In the genomic region with DNA sequence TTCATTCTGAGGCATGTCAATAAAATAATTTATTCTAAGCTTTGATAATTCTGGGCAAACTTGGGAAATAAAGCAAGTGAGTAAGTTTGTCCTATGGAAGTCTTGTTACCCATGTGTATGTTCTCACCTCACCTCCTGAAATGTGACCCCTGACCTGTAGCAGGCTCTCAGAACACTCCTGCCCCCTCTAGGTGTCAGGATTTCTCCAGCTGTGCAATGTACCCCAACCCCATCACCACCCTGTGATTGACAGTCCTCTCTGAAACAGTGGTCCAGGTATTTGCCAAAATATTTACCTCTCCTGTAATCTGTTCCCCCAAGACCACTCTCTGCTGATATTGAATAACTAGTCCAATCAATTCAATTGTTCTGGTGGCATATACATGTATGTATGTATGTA, we compare ENCODE assay signal across 16 cellular contexts.
A peak's percentile ranks its signal among the peaks of the same experiment; 100 is the strongest.
DNase-seq lines count a peak whose midpoint lies in the region; ATAC-seq and TF ChIP-seq lines count a peak whose summit lies in the region.
"Had no signal": no experiment of that assay in that cellular context is flagged by ENCODE, and none has a peak within 500 bp of the region (broad histone marks: within the 10 kb centered on the region; RNA-seq: fewer than 3 reads in every experiment).

No MANE protein-coding gene starts in this region.

- no peak overlapping the region for H3K4me3 ChIP-seq in DND-41 (ENCODE audit: low read depth in 1 of 2, low read length in 2 of 2)
- no peak overlapping the region for H3K4me3 ChIP-seq in OCI-LY1 (ENCODE audit: low read depth, low read length, poor library complexity, severe bottlenecking)
- no peak overlapping the region for H3K4me3 ChIP-seq in iPS DF 6.9 (ENCODE audit: low read length)

- H3K9me3 ChIP-seq in DND-41 (ENCODE audit: insufficient read depth, low read length, severe bottlenecking) (no peaks in the 10 kb centered on the region), OCI-LY1 (ENCODE audit: low read length) (no peaks in the 10 kb centered on the region), iPS DF 6.9 (ENCODE audit: control insufficient read depth, insufficient read depth, low read length) (no peaks in the 10 kb centered on the region)
- H3K9me3 ChIP-seq: BE2C had no signal

- H2AFZ ChIP-seq in DND-41 (ENCODE audit: low read depth, low read length), result no peak overlapping the region
- no peak overlapping the region for H2AFZ ChIP-seq in OCI-LY1 (ENCODE audit: low read length)

- no peaks in the 10 kb centered on the region for H3K9me3 Mint-ChIP-seq in activated T-helper 1 cell treated with anti-CD3 and anti-CD28 coated beads, Interleukin-12 subunit alpha, Interleukin-12 subunit beta, Interleukin-2, Interleukin-4 antibody, amounts not matched to agents 30 ng/mL and 10 ng/mL and 1 ng/mL, durations not matched to agents 14 hours and 24 hours and 36 hours

- H3K36me3 ChIP-seq in DND-41 (ENCODE audit: insufficient read depth, low read length) (no peaks in the 10 kb centered on the region), OCI-LY1 (ENCODE audit: insufficient read depth, low read length) (no peaks in the 10 kb centered on the region), iPS DF 6.9 (ENCODE audit: control insufficient read depth, insufficient read depth, low read length) (no peaks in the 10 kb centered on the region)
- H3K36me3 ChIP-seq: BE2C had no signal

- H3F3A ChIP-seq in OCI-LY1 (ENCODE audit: insufficient read depth, low read length), result no peaks in the 10 kb centered on the region

- H3K36me3 Mint-ChIP-seq in activated T-helper 1 cell treated with anti-CD3 and anti-CD28 coated beads, Interleukin-12 subunit alpha, Interleukin-12 subunit beta, Interleukin-2, Interleukin-4 antibody, amounts not matched to agents 30 ng/mL and 10 ng/mL and 1 ng/mL, durations not matched to agents 14 hours and 24 hours and 36 hours (ENCODE audit: low read depth), result no peaks in the 10 kb centered on the region

- H3K27me3 ChIP-seq in DND-41 (ENCODE audit: insufficient read depth, low read length, poor library complexity) (no peaks in the 10 kb centered on the region), OCI-LY1 (ENCODE audit: insufficient read depth, low read length) (no peaks in the 10 kb centered on the region), iPS DF 6.9 (ENCODE audit: control insufficient read depth, insufficient read depth, low read length) (no peaks in the 10 kb centered on the region)
- H3K27me3 ChIP-seq: BE2C had no signal

- H3K9me2 ChIP-seq in OCI-LY1 (ENCODE audit: low read depth, low read length), result no peaks in the 10 kb centered on the region

- no peaks in the 10 kb centered on the region for H3K4me1 Mint-ChIP-seq in activated T-helper 1 cell treated with anti-CD3 and anti-CD28 coated beads, Interleukin-12 subunit alpha, Interleukin-12 subunit beta, Interleukin-2, Interleukin-4 antibody, amounts not matched to agents 30 ng/mL and 10 ng/mL and 1 ng/mL, durations not matched to agents 14 hours and 24 hours and 36 hours (ENCODE audit: low read depth)

- H3K4me2 ChIP-seq in DND-41 (ENCODE audit: insufficient read depth, low read length), result no peak overlapping the region
- H3K4me2 ChIP-seq in OCI-LY1 (ENCODE audit: low read length), result no peak overlapping the region
- H3K4me2 ChIP-seq: KMS-11 had no signal

- no peak overlapping the region for H3K27ac Mint-ChIP-seq in activated T-helper 1 cell treated with anti-CD3 and anti-CD28 coated beads, Interleukin-12 subunit alpha, Interleukin-12 subunit beta, Interleukin-2, Interleukin-4 antibody, amounts not matched to agents 30 ng/mL and 10 ng/mL and 1 ng/mL, durations not matched to agents 14 hours and 24 hours and 36 hours

- intact Hi-C loops in activated T-helper 1 cell treated with anti-CD3 and anti-CD28 coated beads, Interleukin-12 subunit alpha, Interleukin-12 subunit beta, Interleukin-2, Interleukin-4 antibody, amounts not matched to agents 30 ng/mL and 10 ng/mL and 1 ng/mL, durations not matched to agents 14 hours and 24 hours and 36 hours (cut with micrococcal nuclease), result no loop called here

- peak; percentile 10 for TF ChIP-seq CTCF in DND-41 (IDR thresholded peaks at IDR 0.05; ENCODE audit: borderline replicate concordance, extremely low read depth, low read length, poor library complexity, severe bottlenecking)
- TF ChIP-seq CTCF in GM12873 (IDR thresholded peaks at IDR 0.05; ENCODE audit: insufficient read depth, low read depth, low read length, missing control alignments), result peak; percentile 20
- TF ChIP-seq CTCF in OCI-LY1 (IDR thresholded peaks at IDR 0.05; ENCODE audit: low read length), result peak; percentile 35

- H3K27ac ChIP-seq in DND-41 (ENCODE audit: low read length) (no peak overlapping the region), OCI-LY1 (ENCODE audit: low read depth, low read length, poor library complexity, severe bottlenecking) (no peak overlapping the region), iPS DF 6.9 (ENCODE audit: low read length) (no peak overlapping the region)
- H3K27ac ChIP-seq: KMS-11 had no signal

- peaks cover 2% of the 10 kb centered on the region for H3K27me3 Mint-ChIP-seq in activated T-helper 1 cell treated with anti-CD3 and anti-CD28 coated beads, Interleukin-12 subunit alpha, Interleukin-12 subunit beta, Interleukin-2, Interleukin-4 antibody, amounts not matched to agents 30 ng/mL and 10 ng/mL and 1 ng/mL, durations not matched to agents 14 hours and 24 hours and 36 hours (ENCODE audit: insufficient read depth)

- H3K79me2 ChIP-seq in DND-41 (ENCODE audit: insufficient read depth, low read length) (no peaks in the 10 kb centered on the region), OCI-LY1 (ENCODE audit: insufficient read depth, low read length) (no peaks in the 10 kb centered on the region)

- H3K9ac ChIP-seq in DND-41 (ENCODE audit: low read depth, low read length), result no peak overlapping the region
- H3K9ac ChIP-seq in OCI-LY1 (ENCODE audit: low read length), result no peak overlapping the region
- H3K9ac ChIP-seq: KMS-11 had no signal

- H3K4me3 Mint-ChIP-seq in activated T-helper 1 cell treated with anti-CD3 and anti-CD28 coated beads, Interleukin-12 subunit alpha, Interleukin-12 subunit beta, Interleukin-2, Interleukin-4 antibody, amounts not matched to agents 30 ng/mL and 10 ng/mL and 1 ng/mL, durations not matched to agents 14 hours and 24 hours and 36 hours, result no peak overlapping the region

- H4K20me1 ChIP-seq in DND-41 (ENCODE audit: insufficient read depth, low read length) (no peaks in the 10 kb centered on the region), OCI-LY1 (ENCODE audit: insufficient read depth, low read length) (no peaks in the 10 kb centered on the region)

- DNase-seq in DND-41, result no peak
- DNase-seq in iPS DF 6.9 (ENCODE audit: low read depth, low spot score), result peak; percentile 7
- DNase-seq in NCI-H526 treated with DMSO at 0.1 percent for 48 hours (lab: John Stamatoyannopoulos, UW), result no peak
- no peak for DNase-seq in retina
- DNase-seq in activated T-helper 1 cell treated with anti-CD3 and anti-CD28 coated beads, Interleukin-12 subunit alpha, Interleukin-12 subunit beta, Interleukin-2, Interleukin-4 antibody, amounts not matched to agents 30 ng/mL and 10 ng/mL and 1 ng/mL, durations not matched to agents 14 hours and 24 hours and 36 hours (ENCODE audit: low spot score), result no peak
- DNase-seq: activated naive CD4-positive, alpha-beta T cell treated with anti-CD3 and anti-CD28 coated beads, Interleukin-2, amount 50 U/mL, for 16 hours; activated T-cell treated with anti-CD3 and anti-CD28 coated beads for 4 hours; BE2C; HCEC 1CT; hypothalamus; NCI-H1105; NCI-H526; stimulated activated CD4-positive, alpha-beta T cell treated with anti-CD3 and anti-CD28 coated beads, Interleukin-12 subunit alpha, Interleukin-12 subunit beta, amount 100 ng/mL, for 4 hours had no signal

- no peak for ATAC-seq in DND-41 (ENCODE audit: insufficient read depth, low read depth)

- no peaks in the 10 kb centered on the region for H3K4me1 ChIP-seq in DND-41 (ENCODE audit: insufficient read depth, low read length)
- no peaks in the 10 kb centered on the region for H3K4me1 ChIP-seq in OCI-LY1 (ENCODE audit: insufficient read depth, low read length, severe bottlenecking)
- H3K4me1 ChIP-seq in iPS DF 6.9 (ENCODE audit: control insufficient read depth, insufficient read depth, low read length), result no peaks in the 10 kb centered on the region
- H3K4me1 ChIP-seq: BE2C had no signal
